ENCODE assay signal across 1 cellular context in the genomic region with DNA sequence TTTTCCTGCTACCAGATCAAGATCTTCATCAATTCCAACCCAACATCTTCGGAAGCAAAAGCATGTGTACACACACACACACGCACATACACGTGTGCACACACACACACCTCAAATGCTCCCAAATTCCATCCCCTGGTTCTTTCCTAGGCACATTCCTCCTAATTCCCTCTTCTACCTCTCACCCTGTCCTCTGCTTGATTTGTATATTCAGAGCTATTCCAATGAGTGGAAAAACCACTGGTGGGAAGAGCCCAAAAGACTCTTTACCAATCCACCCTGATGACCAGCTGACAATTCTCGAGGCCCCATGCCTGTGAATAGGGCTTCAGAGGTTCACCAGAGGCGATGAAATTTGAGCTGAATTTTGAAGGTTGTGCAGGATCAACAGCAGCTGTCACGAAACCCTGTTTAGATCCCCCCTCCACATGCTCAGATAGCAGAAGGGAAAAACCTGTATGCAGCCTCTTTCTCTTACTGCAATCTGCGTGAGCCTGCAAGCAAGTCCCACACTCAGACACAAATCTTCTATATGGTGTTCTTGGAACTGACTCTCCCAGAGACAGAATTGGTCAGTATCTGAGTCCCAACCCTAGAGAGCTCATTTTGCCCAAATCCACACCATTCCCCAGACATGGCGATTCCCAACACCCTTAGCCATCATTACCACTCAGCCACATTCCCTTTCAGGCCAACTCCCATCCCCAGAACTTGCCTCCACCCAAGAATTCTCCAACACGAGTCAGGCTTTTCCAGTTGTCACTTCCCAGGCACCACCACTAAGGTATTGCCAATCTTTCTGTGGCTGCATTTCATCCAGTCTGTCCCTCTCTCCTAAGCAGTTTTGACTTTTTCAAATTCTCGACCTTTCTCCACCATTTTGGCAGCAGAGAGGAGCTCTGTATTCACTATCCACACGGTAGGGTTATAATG.
TF ChIP-seq lines count a peak whose summit lies in the region.

No MANE protein-coding gene starts in this region.

TF ChIP-seq in HEK293, 187 proteins besides CTCF, POLR2A, EP300 and RAD21 (continued from another document):
- TF ChIP-seq, protein P1, sequence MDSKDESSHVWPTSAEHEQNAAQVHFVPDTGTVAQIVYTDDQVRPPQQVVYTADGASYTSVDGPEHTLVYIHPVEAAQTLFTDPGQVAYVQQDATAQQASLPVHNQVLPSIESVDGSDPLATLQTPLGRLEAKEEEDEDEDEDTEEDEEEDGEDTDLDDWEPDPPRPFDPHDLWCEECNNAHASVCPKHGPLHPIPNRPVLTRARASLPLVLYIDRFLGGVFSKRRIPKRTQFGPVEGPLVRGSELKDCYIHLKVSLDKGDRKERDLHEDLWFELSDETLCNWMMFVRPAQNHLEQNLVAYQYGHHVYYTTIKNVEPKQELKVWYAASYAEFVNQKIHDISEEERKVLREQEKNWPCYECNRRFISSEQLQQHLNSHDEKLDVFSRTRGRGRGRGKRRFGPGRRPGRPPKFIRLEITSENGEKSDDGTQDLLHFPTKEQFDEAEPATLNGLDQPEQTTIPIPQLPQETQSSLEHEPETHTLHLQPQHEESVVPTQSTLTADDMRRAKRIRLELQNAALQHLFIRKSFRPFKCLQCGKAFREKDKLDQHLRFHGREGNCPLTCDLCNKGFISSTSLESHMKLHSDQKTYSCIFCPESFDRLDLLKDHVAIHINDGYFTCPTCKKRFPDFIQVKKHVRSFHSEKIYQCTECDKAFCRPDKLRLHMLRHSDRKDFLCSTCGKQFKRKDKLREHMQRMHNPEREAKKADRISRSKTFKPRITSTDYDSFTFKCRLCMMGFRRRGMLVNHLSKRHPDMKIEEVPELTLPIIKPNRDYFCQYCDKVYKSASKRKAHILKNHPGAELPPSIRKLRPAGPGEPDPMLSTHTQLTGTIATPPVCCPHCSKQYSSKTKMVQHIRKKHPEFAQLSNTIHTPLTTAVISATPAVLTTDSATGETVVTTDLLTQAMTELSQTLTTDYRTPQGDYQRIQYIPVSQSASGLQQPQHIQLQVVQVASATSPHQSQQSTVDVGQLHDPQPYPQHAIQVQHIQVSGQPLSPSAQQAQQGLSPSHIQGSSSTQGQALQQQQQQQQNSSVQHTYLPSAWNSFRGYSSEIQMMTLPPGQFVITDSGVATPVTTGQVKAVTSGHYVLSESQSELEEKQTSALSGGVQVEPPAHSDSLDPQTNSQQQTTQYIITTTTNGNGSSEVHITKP (tag by site-specific recombination; IDR thresholded peaks at IDR 0.05) = peak; percentile 55
- TF ChIP-seq ZNF24 (tag by site-specific recombination; IDR thresholded peaks at IDR 0.05) (no peak), IKZF3 (tag by site-specific recombination; IDR thresholded peaks at IDR 0.05) (peak; percentile 42; the same call in 1 of the 2 replicates), ZNF132 (tag by site-specific recombination; IDR thresholded peaks at IDR 0.05; ENCODE audit: borderline replicate concordance) (no peak), KLF10 (tag by site-specific recombination; IDR thresholded peaks at IDR 0.05) (no peak), ZBTB17 (tag by site-specific recombination; IDR thresholded peaks at IDR 0.05) (peak; percentile 16; the same call in 1 of the 2 replicates), MZF1 (tag by site-specific recombination; IDR thresholded peaks at IDR 0.05; ENCODE audit: borderline replicate concordance) (peak; percentile 97), ZNF341 (tag by site-specific recombination; IDR thresholded peaks at IDR 0.05; ENCODE audit: low read depth) (peak; percentile 89), ZNF121 (tag by site-specific recombination; IDR thresholded peaks at IDR 0.05) (no peak), ZFP37 (tag by site-specific recombination; IDR thresholded peaks at IDR 0.05) (no peak), ZNF211 (tag by site-specific recombination; IDR thresholded peaks at IDR 0.05; ENCODE audit: low read depth) (no peak), ZNF335 (tag by site-specific recombination; conservative IDR thresholded peaks at IDR 0.05) (0 out of 2 replicates have a peak, but pooled peaks have one; percentile 18), KLF7 (tag by site-specific recombination; IDR thresholded peaks at IDR 0.05; ENCODE audit: borderline replicate concordance) (no peak), ZNF350 (tag by site-specific recombination; IDR thresholded peaks at IDR 0.05) (no peak), ZSCAN30 (tag by site-specific recombination; IDR thresholded peaks at IDR 0.05) (peak; percentile 79), ZNF600 (tag by site-specific recombination; IDR thresholded peaks at IDR 0.05) (peak; percentile 57), ZNF585B (tag by site-specific recombination; IDR thresholded peaks at IDR 0.05) (0 out of 2 replicates have a peak, but pooled peaks have one; percentile 5), ZBTB48 (tag by site-specific recombination; IDR thresholded peaks at IDR 0.05) (no peak), GLIS1 (tag by site-specific recombination; IDR thresholded peaks at IDR 0.05) (0 out of 2 replicates have a peak, but pooled peaks have one; percentile 17), ZNF501 (tag by site-specific recombination; IDR thresholded peaks at IDR 0.05) (peak; percentile 40; the same call in 1 of the 2 replicates), ZBTB20 (tag by site-specific recombination; IDR thresholded peaks at IDR 0.05) (peak; percentile 63; the same call in 1 of the 2 replicates)
- TF ChIP-seq, protein P2, sequence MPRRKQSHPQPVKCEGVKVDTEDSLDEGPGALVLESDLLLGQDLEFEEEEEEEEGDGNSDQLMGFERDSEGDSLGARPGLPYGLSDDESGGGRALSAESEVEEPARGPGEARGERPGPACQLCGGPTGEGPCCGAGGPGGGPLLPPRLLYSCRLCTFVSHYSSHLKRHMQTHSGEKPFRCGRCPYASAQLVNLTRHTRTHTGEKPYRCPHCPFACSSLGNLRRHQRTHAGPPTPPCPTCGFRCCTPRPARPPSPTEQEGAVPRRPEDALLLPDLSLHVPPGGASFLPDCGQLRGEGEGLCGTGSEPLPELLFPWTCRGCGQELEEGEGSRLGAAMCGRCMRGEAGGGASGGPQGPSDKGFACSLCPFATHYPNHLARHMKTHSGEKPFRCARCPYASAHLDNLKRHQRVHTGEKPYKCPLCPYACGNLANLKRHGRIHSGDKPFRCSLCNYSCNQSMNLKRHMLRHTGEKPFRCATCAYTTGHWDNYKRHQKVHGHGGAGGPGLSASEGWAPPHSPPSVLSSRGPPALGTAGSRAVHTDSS (tag by site-specific recombination; IDR thresholded peaks at IDR 0.05) = no peak
- TF ChIP-seq, protein P3, sequence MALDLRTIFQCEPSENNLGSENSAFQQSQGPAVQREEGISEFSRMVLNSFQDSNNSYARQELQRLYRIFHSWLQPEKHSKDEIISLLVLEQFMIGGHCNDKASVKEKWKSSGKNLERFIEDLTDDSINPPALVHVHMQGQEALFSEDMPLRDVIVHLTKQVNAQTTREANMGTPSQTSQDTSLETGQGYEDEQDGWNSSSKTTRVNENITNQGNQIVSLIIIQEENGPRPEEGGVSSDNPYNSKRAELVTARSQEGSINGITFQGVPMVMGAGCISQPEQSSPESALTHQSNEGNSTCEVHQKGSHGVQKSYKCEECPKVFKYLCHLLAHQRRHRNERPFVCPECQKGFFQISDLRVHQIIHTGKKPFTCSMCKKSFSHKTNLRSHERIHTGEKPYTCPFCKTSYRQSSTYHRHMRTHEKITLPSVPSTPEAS (tag by site-specific recombination; IDR thresholded peaks at IDR 0.05) = peak; percentile 83
- TF ChIP-seq, protein P4, sequence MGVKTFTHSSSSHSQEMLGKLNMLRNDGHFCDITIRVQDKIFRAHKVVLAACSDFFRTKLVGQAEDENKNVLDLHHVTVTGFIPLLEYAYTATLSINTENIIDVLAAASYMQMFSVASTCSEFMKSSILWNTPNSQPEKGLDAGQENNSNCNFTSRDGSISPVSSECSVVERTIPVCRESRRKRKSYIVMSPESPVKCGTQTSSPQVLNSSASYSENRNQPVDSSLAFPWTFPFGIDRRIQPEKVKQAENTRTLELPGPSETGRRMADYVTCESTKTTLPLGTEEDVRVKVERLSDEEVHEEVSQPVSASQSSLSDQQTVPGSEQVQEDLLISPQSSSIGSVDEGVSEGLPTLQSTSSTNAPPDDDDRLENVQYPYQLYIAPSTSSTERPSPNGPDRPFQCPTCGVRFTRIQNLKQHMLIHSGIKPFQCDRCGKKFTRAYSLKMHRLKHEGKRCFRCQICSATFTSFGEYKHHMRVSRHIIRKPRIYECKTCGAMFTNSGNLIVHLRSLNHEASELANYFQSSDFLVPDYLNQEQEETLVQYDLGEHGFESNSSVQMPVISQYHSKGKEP (tag by site-specific recombination; IDR thresholded peaks at IDR 0.05) = peak; percentile 70; the same call in 1 of the 2 replicates
- TF ChIP-seq, protein P5, sequence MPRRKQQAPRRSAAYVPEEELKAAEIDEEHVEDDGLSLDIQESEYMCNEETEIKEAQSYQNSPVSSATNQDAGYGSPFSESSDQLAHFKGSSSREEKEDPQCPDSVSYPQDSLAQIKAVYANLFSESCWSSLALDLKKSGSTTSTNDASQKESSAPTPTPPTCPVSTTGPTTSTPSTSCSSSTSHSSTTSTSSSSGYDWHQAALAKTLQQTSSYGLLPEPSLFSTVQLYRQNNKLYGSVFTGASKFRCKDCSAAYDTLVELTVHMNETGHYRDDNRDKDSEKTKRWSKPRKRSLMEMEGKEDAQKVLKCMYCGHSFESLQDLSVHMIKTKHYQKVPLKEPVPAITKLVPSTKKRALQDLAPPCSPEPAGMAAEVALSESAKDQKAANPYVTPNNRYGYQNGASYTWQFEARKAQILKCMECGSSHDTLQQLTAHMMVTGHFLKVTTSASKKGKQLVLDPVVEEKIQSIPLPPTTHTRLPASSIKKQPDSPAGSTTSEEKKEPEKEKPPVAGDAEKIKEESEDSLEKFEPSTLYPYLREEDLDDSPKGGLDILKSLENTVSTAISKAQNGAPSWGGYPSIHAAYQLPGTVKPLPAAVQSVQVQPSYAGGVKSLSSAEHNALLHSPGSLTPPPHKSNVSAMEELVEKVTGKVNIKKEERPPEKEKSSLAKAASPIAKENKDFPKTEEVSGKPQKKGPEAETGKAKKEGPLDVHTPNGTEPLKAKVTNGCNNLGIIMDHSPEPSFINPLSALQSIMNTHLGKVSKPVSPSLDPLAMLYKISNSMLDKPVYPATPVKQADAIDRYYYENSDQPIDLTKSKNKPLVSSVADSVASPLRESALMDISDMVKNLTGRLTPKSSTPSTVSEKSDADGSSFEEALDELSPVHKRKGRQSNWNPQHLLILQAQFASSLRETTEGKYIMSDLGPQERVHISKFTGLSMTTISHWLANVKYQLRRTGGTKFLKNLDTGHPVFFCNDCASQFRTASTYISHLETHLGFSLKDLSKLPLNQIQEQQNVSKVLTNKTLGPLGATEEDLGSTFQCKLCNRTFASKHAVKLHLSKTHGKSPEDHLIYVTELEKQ (tag by site-specific recombination; IDR thresholded peaks at IDR 0.05; ENCODE audit: borderline replicate concordance) = no peak
- TF ChIP-seq, protein P6, sequence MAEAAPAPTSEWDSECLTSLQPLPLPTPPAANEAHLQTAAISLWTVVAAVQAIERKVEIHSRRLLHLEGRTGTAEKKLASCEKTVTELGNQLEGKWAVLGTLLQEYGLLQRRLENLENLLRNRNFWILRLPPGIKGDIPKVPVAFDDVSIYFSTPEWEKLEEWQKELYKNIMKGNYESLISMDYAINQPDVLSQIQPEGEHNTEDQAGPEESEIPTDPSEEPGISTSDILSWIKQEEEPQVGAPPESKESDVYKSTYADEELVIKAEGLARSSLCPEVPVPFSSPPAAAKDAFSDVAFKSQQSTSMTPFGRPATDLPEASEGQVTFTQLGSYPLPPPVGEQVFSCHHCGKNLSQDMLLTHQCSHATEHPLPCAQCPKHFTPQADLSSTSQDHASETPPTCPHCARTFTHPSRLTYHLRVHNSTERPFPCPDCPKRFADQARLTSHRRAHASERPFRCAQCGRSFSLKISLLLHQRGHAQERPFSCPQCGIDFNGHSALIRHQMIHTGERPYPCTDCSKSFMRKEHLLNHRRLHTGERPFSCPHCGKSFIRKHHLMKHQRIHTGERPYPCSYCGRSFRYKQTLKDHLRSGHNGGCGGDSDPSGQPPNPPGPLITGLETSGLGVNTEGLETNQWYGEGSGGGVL (tag by site-specific recombination; IDR thresholded peaks at IDR 0.05) = peak; percentile 83
